21 cellular contexts compared by ENCODE assay signal in genomic region chr4:186536285-186536684, GRCh38. TPM values are rescaled to one million over a fixed set of nuclear protein-coding genes. Genes with fewer than 3 reads are reported as not detected.
DNase-seq lines count a peak whose midpoint lies in the region; ATAC-seq, FAIRE-seq and TF ChIP-seq lines count a peak whose summit lies in the region.
"Had no signal": no experiment of that assay in that cellular context is flagged by ENCODE, and none has a peak within 500 bp of the region (broad histone marks: within the 10 kb centered on the region; RNA-seq: fewer than 3 reads in every experiment).

No MANE protein-coding gene starts in this region.

- no peak for TF ChIP-seq EP300 in K562 (IDR thresholded peaks at IDR 0.05; ENCODE audit: low read length)

- H3K27ac Mint-ChIP-seq in GM23338 = no peak overlapping the region
- H3K27ac Mint-ChIP-seq: CD14-positive monocyte had no signal

- no peak overlapping the region for H2AFZ ChIP-seq in GM23338
- no peak overlapping the region for H2AFZ ChIP-seq in K562 (ENCODE audit: low read depth, low read length)

- FAIRE-seq in K562 (lab: Jason Lieb, UNC) = no peak

- POLR2A ChIA-PET in K562 (lab: Yijun Ruan, JAX) = no interaction called here

- H3K36me3 Mint-ChIP-seq in GM23338 (ENCODE audit: low read depth) = peaks cover 4% of the 10 kb centered on the region; the same call in 1 of the 3 replicates
- H3K36me3 Mint-ChIP-seq: CD14-positive monocyte had no signal

- TF ChIP-seq POLR2A in K562 (conservative IDR thresholded peaks at IDR 0.05) = no peak

- H3K4me3 ChIP-seq in GM23338 (no peak overlapping the region), K562 (no peak overlapping the region), mucosa of descending colon (no peak overlapping the region)
- H3K4me3 ChIP-seq: Peyer's patch had no signal

- no peaks in the 10 kb centered on the region for H3K9me1 ChIP-seq in K562 (ENCODE audit: control insufficient read depth, insufficient read depth, low read length)

- peak; percentile 49 to 61; a peak in 3 of 4 replicates for TF ChIP-seq CTCF in GM23338 (conservative IDR thresholded peaks at IDR 0.05; ENCODE audit: low read depth in 2 of 2)
- TF ChIP-seq CTCF in K562 (IDR thresholded peaks at IDR 0.05 in 2 of 3, conservative IDR thresholded peaks at IDR 0.05 in 1 of 3; ENCODE audit: insufficient read depth in 2 of 3, low read depth in 1 of 3, low read length in 3 of 3) = peak; percentile 53 to 94 (median 69)
- no peak for TF ChIP-seq CTCF in mucosa of descending colon (IDR thresholded peaks at IDR 0.05)
- TF ChIP-seq CTCF in GM20000 (IDR thresholded peaks at IDR 0.05; ENCODE audit: extremely low read depth, missing control alignments) = no peak

- no peak overlapping the region for H3K4me3 Mint-ChIP-seq in GM23338
- H3K4me3 Mint-ChIP-seq: CD14-positive monocyte had no signal

- BruUV-seq in K562 (replicated peaks; lab: Mats Ljungman, UMichigan) = no TSS peak

- intact Hi-C loops in K562 (cut with micrococcal nuclease) (loop anchor here (2.0 kb wide), 1 partner anchor 35 kb away; no protein-coding TSS in a partner anchor), mucosa of descending colon (cut with DNase I, micrococcal nuclease) (no loop called here)

- no peaks in the 10 kb centered on the region for H3K9me2 ChIP-seq in GM23338 (ENCODE audit: insufficient read depth)

- no peak overlapping the region for H3K9ac ChIP-seq in K562 (ENCODE audit: insufficient read depth in 1 of 2, low read depth in 2 of 2, low read length in 2 of 2)

- H3K79me2 ChIP-seq in GM23338 (replicated peaks; ENCODE audit: insufficient read depth) = no peaks in the 10 kb centered on the region
- no peaks in the 10 kb centered on the region for H3K79me2 ChIP-seq in K562 (ENCODE audit: control insufficient read depth, insufficient read depth, low read length)

- CTCF ChIA-PET in K562 (lab: Yijun Ruan, JAX; ENCODE audit: low intra/inter-chr PET ratio) = no interaction called here

- peaks cover 2% of the 10 kb centered on the region; the same call in 1 of the 3 replicates for H3K4me1 Mint-ChIP-seq in GM23338
- H3K4me1 Mint-ChIP-seq: CD14-positive monocyte had no signal

- H3K36me3 ChIP-seq in GM23338 (ENCODE audit: insufficient read depth) (no peaks in the 10 kb centered on the region), K562 (ENCODE audit: control insufficient read depth, insufficient read depth, low read length) (no peaks in the 10 kb centered on the region), mucosa of descending colon (ENCODE audit: low read depth) (no peaks in the 10 kb centered on the region)
- H3K36me3 ChIP-seq: Peyer's patch had no signal

- in situ Hi-C loops in K562 (cut with MboI) = no loop called here

- H3K27me3 Mint-ChIP-seq in GM23338 (ENCODE audit: insufficient read depth, low read depth, poor library complexity) = peaks cover 2% of the 10 kb centered on the region

- H3F3A ChIP-seq in GM23338 (replicated peaks; ENCODE audit: low read depth) = no peaks in the 10 kb centered on the region

- H3K27me3 ChIP-seq in GM23338 (ENCODE audit: insufficient read depth) (no peaks in the 10 kb centered on the region), K562 (ENCODE audit: control insufficient read depth in 2 of 2, insufficient read depth in 2 of 2, low read length in 2 of 2) (no peaks in the 10 kb centered on the region)
- H3K27me3 ChIP-seq: Peyer's patch had no signal

- H4K20me1 ChIP-seq in GM23338 (replicated peaks; ENCODE audit: insufficient read depth) (no peaks in the 10 kb centered on the region), K562 (replicated peaks; ENCODE audit: control insufficient read depth, insufficient read depth, low read length) (no peaks in the 10 kb centered on the region)

- WGBS in K562 (ENCODE audit: insufficient coverage, low coverage, missing lambda C conversion rate) = 61% methylated on average over 7 of the region's 10 CpGs

- H3K4me1 ChIP-seq in GM23338 (ENCODE audit: insufficient read depth) (no peaks in the 10 kb centered on the region), K562 (replicated peaks in 1 of 2; ENCODE audit: control insufficient read depth in 2 of 2, insufficient read depth in 2 of 2, low read length in 2 of 2) (peaks cover 4 to 7% of the 10 kb centered on the region in 2 experiments; a peak in 3 of 5 replicates), mucosa of descending colon (ENCODE audit: low read depth) (no peaks in the 10 kb centered on the region)
- H3K4me1 ChIP-seq: Peyer's patch had no signal

- TF ChIP-seq RAD21 in K562 (CRISPR knock-in tag; conservative IDR thresholded peaks at IDR 0.05 in 1 of 2, IDR thresholded peaks at IDR 0.05 in 1 of 2) = no peak

- H3K4me2 ChIP-seq in GM23338 (no peak overlapping the region), K562 (ENCODE audit: insufficient read depth, low read length) (no peak overlapping the region)

- peaks cover 7% of the 10 kb centered on the region; the same call in 1 of the 2 replicates for H3K9me3 ChIP-seq in K562 (replicated peaks; ENCODE audit: control insufficient read depth, insufficient read depth, low read depth, low read length)
- no peaks in the 10 kb centered on the region for H3K9me3 ChIP-seq in mucosa of descending colon
- H3K9me3 ChIP-seq: Peyer's patch had no signal

- DNase-seq in GM23338 (ENCODE audit: low spot score) = peak; percentile 75
- DNase-seq in M059J (ENCODE audit: low read depth) = peak; percentile 15
- peak; percentile 33 to 47 (median 38) for DNase-seq in K562 (ENCODE audit: extremely low read depth in 1 of 4, low spot score in 3 of 4)
- DNase-seq in mucosa of descending colon = no peak
- DNase-seq in NCI-H2081 (lab: John Stamatoyannopoulos, UW) = no peak
- no peak for DNase-seq in GM20000 (ENCODE audit: low spot score)
- DNase-seq in activated gamma-delta T cell (lab: John Stamatoyannopoulos, UW) = no peak
- DNase-seq in activated effector memory CD4-positive, alpha-beta T cell treated with Interleukin-2 at 50 U/mL for 16 hours = no peak
- DNase-seq: DMS79 treated with DMSO at 0.1 percent for 48 hours, HCEC 1CT, KG1, MV-4-11, NCI-H1417 treated with DMSO at 0.1 percent for 48 hours, NCI-H187 treated with DMSO at 0.1 percent for 48 hours, NCI-H2171, NCI-H526, Peyer's patch, SIG-M5 had no signal

- H3K27ac ChIP-seq in GM23338 (ENCODE audit: low read depth) (no peak overlapping the region), K562 (ENCODE audit: extremely low read depth, low read depth, low read length) (no peak overlapping the region)
- H3K27ac ChIP-seq: Peyer's patch had no signal

- ATAC-seq in GM23338 (peak; percentile 93), K562 (peak; percentile 69), mucosa of descending colon (peak; percentile 64)

- peaks cover 11% of the 10 kb centered on the region for H3K9me3 Mint-ChIP-seq in GM23338

TF ChIP-seq in GM23338, 12 proteins besides CTCF, POLR2A, EP300 and RAD21 (continues in another document):
- no peak for TF ChIP-seq CREB1 (CRISPR knock-in tag; IDR thresholded peaks at IDR 0.05; ENCODE audit: low read depth)

TF ChIP-seq in K562, 482 proteins besides CTCF, POLR2A, EP300 and RAD21 (continues in another document):
- TF ChIP-seq BMI1 (IDR thresholded peaks at IDR 0.05; ENCODE audit: low read length) = no peak
- no peak for TF ChIP-seq HNRNPK (IDR thresholded peaks at IDR 0.05; ENCODE audit: low read depth, low read length, poor library complexity, severe bottlenecking)
- 0 out of 2 replicates have a peak, but pooled peaks have one; percentile 29 for TF ChIP-seq SPI1 (IDR thresholded peaks at IDR 0.05; ENCODE audit: borderline replicate concordance, low read depth, low read length)
- TF ChIP-seq, protein P1, sequence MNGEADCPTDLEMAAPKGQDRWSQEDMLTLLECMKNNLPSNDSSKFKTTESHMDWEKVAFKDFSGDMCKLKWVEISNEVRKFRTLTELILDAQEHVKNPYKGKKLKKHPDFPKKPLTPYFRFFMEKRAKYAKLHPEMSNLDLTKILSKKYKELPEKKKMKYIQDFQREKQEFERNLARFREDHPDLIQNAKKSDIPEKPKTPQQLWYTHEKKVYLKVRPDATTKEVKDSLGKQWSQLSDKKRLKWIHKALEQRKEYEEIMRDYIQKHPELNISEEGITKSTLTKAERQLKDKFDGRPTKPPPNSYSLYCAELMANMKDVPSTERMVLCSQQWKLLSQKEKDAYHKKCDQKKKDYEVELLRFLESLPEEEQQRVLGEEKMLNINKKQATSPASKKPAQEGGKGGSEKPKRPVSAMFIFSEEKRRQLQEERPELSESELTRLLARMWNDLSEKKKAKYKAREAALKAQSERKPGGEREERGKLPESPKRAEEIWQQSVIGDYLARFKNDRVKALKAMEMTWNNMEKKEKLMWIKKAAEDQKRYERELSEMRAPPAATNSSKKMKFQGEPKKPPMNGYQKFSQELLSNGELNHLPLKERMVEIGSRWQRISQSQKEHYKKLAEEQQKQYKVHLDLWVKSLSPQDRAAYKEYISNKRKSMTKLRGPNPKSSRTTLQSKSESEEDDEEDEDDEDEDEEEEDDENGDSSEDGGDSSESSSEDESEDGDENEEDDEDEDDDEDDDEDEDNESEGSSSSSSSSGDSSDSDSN (IDR thresholded peaks at IDR 0.05; ENCODE audit: borderline replicate concordance in 1 of 2, low read depth in 2 of 2, low read length in 2 of 2) = no peak
- TF ChIP-seq ZNF12 (CRISPR knock-in tag; IDR thresholded peaks at IDR 0.05) = peak; percentile 58; the same call in 1 of the 2 replicates

RNA-seq across cellular contexts. Expression of gene MTNR1A, which starts 19.1 kb away (rescaled TPM):
- total RNA-seq in GM23338 (2014; rRNA removed; shearing (Covaris generic)) = 0.66 and 1.4 TPM in 2 replicates
- polyA plus RNA-seq in GM23338 (2016; fragmentation: Nextera tagmentation; extraction: Ambion mirVana) = 0.32 and 0.35 TPM in 2 replicates
- total RNA-seq in M059J (2014; rRNA removed; shearing (Covaris generic)) = not detected in 2 replicates
- total RNA-seq in K562 (2011; cell fraction: chromatin; rRNA removed; ENCODE audit: low replicate concordance) = 0.23 TPM in 1 of 2 replicates, not detected in the other
- 0.33 TPM in 1 of 2 replicates, not detected in the other for total RNA-seq in K562 (2011; cell fraction: nucleolus; rRNA removed)
- 0.29 TPM in 1 of 2 replicates, not detected in the other for total RNA-seq in K562 (2011; cell fraction: nucleoplasm; rRNA removed)
- total RNA-seq in K562 (2014; rRNA removed) = 0.12 TPM in 1 of 2 replicates, not detected in the other
- not detected in 2 replicates for total RNA-seq in K562 (2014; rRNA removed; fragmentation: Illumina TruSeq; extraction: Trizol)
- total RNA-seq in K562 (2015; rRNA removed; fragmentation: Illumina TruSeq; extraction: Trizol) = 0.11 TPM in 1 of 2 replicates, not detected in the other
- total RNA-seq in K562 (2021) = not detected in 2 replicates
- not detected in 2 replicates for polyA plus RNA-seq in K562 (2011; rRNA removed)
- polyA plus RNA-seq in K562 (2011; cell fraction: cytosol; rRNA removed) = 0.12 TPM in 1 of 2 replicates, not detected in the other
- not detected in 2 replicates for polyA plus RNA-seq in K562 (2011; cell fraction: nucleus; rRNA removed)
- polyA plus RNA-seq in K562 (2012) = 0.05 and 0.29 TPM in 2 replicates
- 0.09 and 0.12 TPM in 2 replicates for polyA plus RNA-seq in K562 (2014; fragmentation: Illumina TruSeq; extraction: Trizol)
- under 1 TPM in 1 of 2 experiments, not detected in 1; 0.10 TPM for polyA plus RNA-seq in K562 (2014; fragmentation: Nextera tagmentation; extraction: Ambion mirVana)
- polyA plus RNA-seq in K562 (2014; rRNA removed) = 0.12 TPM in 1 of 2 replicates, not detected in the other
- polyA minus RNA-seq in K562 (2011; rRNA and poly(A)+ RNA removed) = not detected in 2 replicates
- not detected in 2 replicates for polyA minus RNA-seq in K562 (2011; cell fraction: cytosol; rRNA and poly(A)+ RNA removed)
- polyA minus RNA-seq in K562 (2011; cell fraction: nucleus; rRNA and poly(A)+ RNA removed) = not detected in 2 replicates
- 1 to 10 TPM; 1.4 to 4.9 (median 3.8) TPM for total RNA-seq in mucosa of descending colon
- total RNA-seq: G401; Peyer's patch; T-helper 1 cell treated with Interleukin-12 subunit alpha and Interleukin-12 subunit beta and Interleukin-4 antibody, amounts not matched to agents 30 ng/mL and 1 ng/mL, for 36 hours had no signal
- polyA plus RNA-seq: CD14-positive monocyte had no signal

Comparison
In these comparisons a context has a peak if more than half of its experiments do, and no peak if none do; other contexts are left out.
1. DNase-seq: peak in GM23338 (single experiment), M059J (single experiment) and K562 (4 of 4); none in mucosa of descending colon (0 of 3), NCI-H2081 (0 of 2), GM20000 (single experiment), activated gamma-delta T cell (single experiment) and activated effector memory CD4-positive, alpha-beta T cell treated with Interleukin-2 at 50 U/mL for 16 hours (single experiment).
2. CTCF ChIP-seq: peak in GM23338 (2 of 2) and K562 (3 of 3); none in mucosa of descending colon (single experiment) and GM20000 (single experiment).
3. Peak in every context shown above with its lines, with median percentiles within 50 percentile points of each other: ATAC-seq.